ENCODE assay signal across 8 cellular contexts in genomic region chr7:27150568-27151340, GRCh38. TPM values are rescaled to one million over a fixed set of nuclear protein-coding genes. Genes with fewer than 3 reads are reported as not detected.
DNase-seq lines count a peak whose midpoint lies in the region; ATAC-seq, FAIRE-seq and TF ChIP-seq lines count a peak whose summit lies in the region.

No MANE protein-coding gene starts in this region.

- no peaks in the 10 kb centered on the region for H3K4me1 Mint-ChIP-seq in Caco-2 (ENCODE audit: low read depth, unreplicated experiment)

- intact Hi-C loops in Caco-2 (cut with micrococcal nuclease; ENCODE audit: unreplicated experiment) = loop anchor here (1.0 kb wide), 1 partner anchor 11 kb away; no protein-coding TSS in a partner anchor
- intact Hi-C loops in Panc1 (cut with micrococcal nuclease; ENCODE audit: unreplicated experiment) = no loop called here
- intact Hi-C loops in pancreas (cut with DNase I) = loop anchor here in 1 of 3 donors (10.0 kb wide), 1 partner anchor 1296 kb away; no protein-coding TSS in a partner anchor
- intact Hi-C loops in aorta (cut with DNase I) = loop anchor here in 1 of 2 donors (5.0 to 10.0 kb wide), 2 partner anchors 946 to 1293 kb away; partner anchors contain the start of genes CBX3 and HNRNPA2B1

- no peaks in the 10 kb centered on the region for H3K9me3 Mint-ChIP-seq in Caco-2 (ENCODE audit: unreplicated experiment)

- TF ChIP-seq CTCF in Caco-2 (IDR thresholded peaks at IDR 0.05; ENCODE audit: insufficient read depth in 1 of 2, low read depth in 1 of 2, low read length in 1 of 2, severe bottlenecking in 1 of 2, unreplicated experiment in 1 of 2) (peak; percentile 76 to 92), HL-60 (IDR thresholded peaks at IDR 0.05; ENCODE audit: insufficient read depth, low read length) (peak; percentile 55), Panc1 (IDR thresholded peaks at IDR 0.05) (peak; percentile 99), pancreas (IDR thresholded peaks at IDR 0.05) (peak; percentile 61 to 80 (median 76))

- no peak overlapping the region for H3K27ac ChIP-seq in HL-60 (replicated peaks)
- peak overlapping the region; percentile 89 for H3K27ac ChIP-seq in Panc1 (ENCODE audit: low read length)
- no peak overlapping the region for H3K27ac ChIP-seq in pancreas
- peak overlapping the region in 1 of 2 donors; percentile 65 for H3K27ac ChIP-seq in aorta (ENCODE audit: low read depth in 1 of 2, low read length in 2 of 2)

- ATAC-seq in GM19455 (IDR thresholded peaks at IDR 0.05; ENCODE audit: unreplicated experiment) = peak; percentile 84
- peak; percentile 92 for ATAC-seq in Panc1
- peak; percentile 78 to 90 (median 86) for ATAC-seq in pancreas
- ATAC-seq in aorta (ENCODE audit: low FRiP score) = peak; percentile 81

- no peak for FAIRE-seq in pancreas (lab: Jason Lieb, UNC)

- 4 to 5% methylated on average over 57 to 58 of the region's 58 CpGs for WGBS in pancreas, 2 donors
- 1 to 2% methylated on average over 58 of the region's 58 CpGs for WGBS in aorta, 2 donors

- no TSS peak for BruUV-seq in Caco-2 (replicated peaks; lab: Mats Ljungman, UMichigan)
- no TSS peak for BruUV-seq in Panc1 (replicated peaks; lab: Mats Ljungman, UMichigan)

- no peaks in the 10 kb centered on the region for H3K27me3 Mint-ChIP-seq in Caco-2 (ENCODE audit: insufficient read depth, unreplicated experiment)

- peak overlapping the region; percentile 82 for H3K27ac Mint-ChIP-seq in Caco-2 (ENCODE audit: unreplicated experiment)

- POLR2A ChIA-PET in Caco-2 (lab: Charles Lee) = interaction anchor here (1.0 kb wide), 2 partner anchors 10 to 35 kb away, joined by 4 to 5 read pairs; no protein-coding TSS in a partner anchor
- POLR2A ChIA-PET in Panc1 (lab: Charles Lee) = no interaction called here

- H3K4me1 ChIP-seq in Caco-2 (peaks cover 27% of the 10 kb centered on the region), Panc1 (ENCODE audit: control insufficient read depth, insufficient read depth, low read length) (peaks cover 20% of the 10 kb centered on the region), pancreas (peaks cover 0 to 12% (median 0%) of the 10 kb centered on the region in 3 donors), aorta (ENCODE audit: control insufficient read depth in 1 of 2, insufficient read depth in 2 of 2, low read length in 2 of 2) (peaks cover 0 to 2% of the 10 kb centered on the region in 2 donors)

- H3K27me3 ChIP-seq in Caco-2 (replicated peaks; ENCODE audit: control insufficient read depth, insufficient read depth, low read length) = no peaks in the 10 kb centered on the region
- H3K27me3 ChIP-seq in HL-60 (ENCODE audit: insufficient read depth, poor library complexity, severe bottlenecking) = peaks cover 59% of the 10 kb centered on the region
- H3K27me3 ChIP-seq in Panc1 (ENCODE audit: control insufficient read depth, insufficient read depth, low read length) = no peaks in the 10 kb centered on the region
- peaks cover 25 to 77% (median 33%) of the 10 kb centered on the region in 4 donors for H3K27me3 ChIP-seq in pancreas
- H3K27me3 ChIP-seq in aorta (ENCODE audit: control insufficient read depth in 1 of 2, insufficient read depth in 2 of 2, low read length in 1 of 2) = no peaks in the 10 kb centered on the region

- no peaks in the 10 kb centered on the region; the same call in 1 of the 2 replicates for H3K36me3 ChIP-seq in Caco-2 (ENCODE audit: control insufficient read depth, insufficient read depth, low read length)
- no peaks in the 10 kb centered on the region; the same call in 1 of the 2 replicates for H3K36me3 ChIP-seq in Panc1 (ENCODE audit: control insufficient read depth, insufficient read depth, low read length)
- no peaks in the 10 kb centered on the region for H3K36me3 ChIP-seq in pancreas
- no peaks in the 10 kb centered on the region for H3K36me3 ChIP-seq in aorta (ENCODE audit: control insufficient read depth in 1 of 2, insufficient read depth in 2 of 2, low read length in 1 of 2)

- in situ Hi-C loops in Panc1 (cut with HindIII; ENCODE audit: low pct_unique_long_range_greater_than_20kb, low sequenced_read_pairs) = no loop called here

- H3K36me3 Mint-ChIP-seq in Caco-2 (ENCODE audit: insufficient read depth, unreplicated experiment) = peaks cover 19% of the 10 kb centered on the region

- peak overlapping the region; percentile 94 for H3K4me3 Mint-ChIP-seq in Caco-2 (ENCODE audit: unreplicated experiment)

- H3K9me3 ChIP-seq in Caco-2 = no peaks in the 10 kb centered on the region
- no peaks in the 10 kb centered on the region for H3K9me3 ChIP-seq in Panc1 (ENCODE audit: control insufficient read depth, insufficient read depth, low read depth, low read length)
- H3K9me3 ChIP-seq in pancreas = no peaks in the 10 kb centered on the region
- H3K9me3 ChIP-seq in aorta (ENCODE audit: control insufficient read depth, low read length) = no peaks in the 10 kb centered on the region

- H3K4me3 ChIP-seq in Caco-2 (ENCODE audit: low read depth, low read length) (peak overlapping the region; percentile 68), HL-60 (replicated peaks; ENCODE audit: insufficient read depth, low read length) (peak overlapping the region; percentile 44), Panc1 (ENCODE audit: low read depth in 2 of 2, low read length in 2 of 2) (peak overlapping the region; percentile 57 to 83), pancreas (peak overlapping the region in 2 of 4 donors; percentile 12 to 42), aorta (ENCODE audit: low read length in 2 of 2) (peak overlapping the region; percentile 7 to 33)

- CTCF ChIA-PET in Caco-2 (lab: Charles Lee) = interaction anchor here (0.5 to 4.0 kb wide), 13 partner anchors 11 to 470 kb away, joined by 3 to 40 read pairs (median 3); partner anchors contain the start of genes HOXA4 and HOXA9
- CTCF ChIA-PET in Panc1 (lab: Charles Lee) = interaction anchor here (0.7 to 3.4 kb wide), 5 partner anchors 10 to 626 kb away, joined by 3 to 24 read pairs (median 4); no protein-coding TSS in a partner anchor

- DNase-seq in Caco-2 (peak; percentile 62 to 85), HL-60 (ENCODE audit: low read depth in 1 of 2, low spot score in 1 of 2) (peak in 1 of 2 experiments; percentile 60), Panc1 (ENCODE audit: low read depth, low spot score) (peak; percentile 50), activated gamma-delta T cell treated with Interleukin-2 at 50 U/mL for 16 hours (peak; percentile 51), globus pallidus (ENCODE audit: low spot score) (peak; percentile 37), pancreas (peak in 5 of 6 donors; percentile 36 to 86 (median 69)), aorta (peak; percentile 84 to 93)

RNA-seq across cellular contexts. Expression of gene HOXA3, which starts 1.6 kb away (rescaled TPM):
- total RNA-seq in Caco-2 (2022) = 19.9 and 22.6 TPM in 2 replicates
- total RNA-seq in Panc1 (2021; ENCODE audit: unreplicated experiment) = 30.2 TPM
- 16.4 TPM for polyA plus RNA-seq in Panc1 (2012; ENCODE audit: insufficient read length)
- 1 to 10 TPM in 1 of 6 donors, under 1 TPM in 4, not detected in 1; 0.13 to 1.9 (median 0.43) TPM for total RNA-seq in pancreas
- under 1 TPM; 0.38 to 0.56 TPM for polyA plus RNA-seq in pancreas
- 10 to 100 TPM in 1 of 2 donors, 1 to 10 TPM in 1; 9.6 to 20.8 TPM for total RNA-seq in aorta
- 10 to 100 TPM in 1 of 2 donors, 1 to 10 TPM in 1; 3.8 to 12.2 TPM for polyA plus RNA-seq in aorta

RNA-seq across cellular contexts. Expression of gene HOXA6, which starts 3.2 kb away (rescaled TPM):
- total RNA-seq in Caco-2 (2022) (5.6 and 8.1 TPM in 2 replicates), Panc1 (2021; ENCODE audit: unreplicated experiment) (3.3 TPM), pancreas (under 1 TPM in 1 of 6 donors, not detected in 5; 0.34 TPM), aorta (1 to 10 TPM; 6.3 to 7.6 TPM)
- polyA plus RNA-seq in Panc1 (2012; ENCODE audit: insufficient read length) = 4.8 TPM
- polyA plus RNA-seq in pancreas (under 1 TPM in 1 of 2 donors, not detected in 1; 0.12 TPM), aorta (under 1 TPM in 1 of 2 donors, not detected in 1; 0.97 TPM)

RNA-seq across cellular contexts. Expression of gene HOXA7, which starts 5.7 kb away (rescaled TPM):
- 19.7 and 19.9 TPM in 2 replicates for total RNA-seq in Caco-2 (2022)
- not detected for total RNA-seq in Panc1 (2021; ENCODE audit: unreplicated experiment)
- not detected for polyA plus RNA-seq in Panc1 (2012; ENCODE audit: insufficient read length)
- total RNA-seq in pancreas = under 1 TPM in 3 of 6 donors, not detected in 3; 0.06 to 0.19 (median 0.17) TPM
- polyA plus RNA-seq in pancreas = under 1 TPM; 0.15 to 0.49 TPM
- 1 to 10 TPM; 4.7 to 9.3 TPM for total RNA-seq in aorta
- polyA plus RNA-seq in aorta = 1 to 10 TPM; 2.4 to 3.3 TPM

RNA-seq across cellular contexts. Expression of gene HOXA5, which starts 7.3 kb away (rescaled TPM):
- total RNA-seq in Caco-2 (2022) (4.3 and 4.9 TPM in 2 replicates), Panc1 (2021; ENCODE audit: unreplicated experiment) (3.9 TPM), pancreas (1 to 10 TPM in 1 of 6 donors, under 1 TPM in 4, not detected in 1; 0.24 to 1.4 (median 0.76) TPM), aorta (10 to 100 TPM in 1 of 2 donors, 1 to 10 TPM in 1; 8.0 to 11.8 TPM)
- 3.0 TPM for polyA plus RNA-seq in Panc1 (2012; ENCODE audit: insufficient read length)
- polyA plus RNA-seq in pancreas (1 to 10 TPM in 1 of 2 donors, under 1 TPM in 1; 0.95 to 1.2 TPM), aorta (1 to 10 TPM; 1.6 to 2.7 TPM)

RNA-seq across cellular contexts. Expression of gene HOXA9, which starts 14.6 kb away (rescaled TPM):
- 14.4 and 16.7 TPM in 2 replicates for total RNA-seq in Caco-2 (2022)
- not detected for total RNA-seq in Panc1 (2021; ENCODE audit: unreplicated experiment)
- 0.23 TPM for polyA plus RNA-seq in Panc1 (2012; ENCODE audit: insufficient read length)
- total RNA-seq in pancreas = under 1 TPM in 1 of 6 donors, not detected in 5; 0.13 TPM
- polyA plus RNA-seq in pancreas = under 1 TPM in 1 of 2 donors, not detected in 1; 0.09 TPM
- 1 to 10 TPM; 1.6 to 5.8 TPM for total RNA-seq in aorta
- polyA plus RNA-seq in aorta = 1 to 10 TPM; 1.5 to 3.1 TPM
